ENCODE assay signal across 37 cellular contexts in genomic region chr10:25536027-25536426, GRCh38.
"Had no signal": no experiment of that assay in that cellular context is flagged by ENCODE, and none has a peak within 500 bp of the region (broad histone marks: within the 10 kb centered on the region; RNA-seq: fewer than 3 reads in every experiment).

No MANE protein-coding gene starts in this region.

- DNase-seq: activated effector memory CD4-positive, alpha-beta T cell treated with anti-CD3 and anti-CD28 coated beads, Interleukin-2, amount 50 U/mL, for 16 hours; activated effector memory CD4-positive, alpha-beta T cell treated with Interleukin-2 at 50 U/mL for 16 hours; activated gamma-delta T cell; activated gamma-delta T cell treated with Interleukin-2 at 50 U/mL for 16 hours; activated naive CD4-positive, alpha-beta T cell; activated naive CD4-positive, alpha-beta T cell treated with anti-CD3 and anti-CD28 coated beads for 36 hours; activated naive CD4-positive, alpha-beta T cell treated with anti-CD3 and anti-CD28 coated beads, Interleukin-2, amount 10 ng/mL, durations not matched to agents 7 days and 5 days; activated naive CD4-positive, alpha-beta T cell treated with anti-CD3 and anti-CD28 coated beads, Interleukin-2, amount 50 U/mL, for 16 hours; activated naive CD4-positive, alpha-beta T cell treated with Interleukin-2 at 50 U/mL for 16 hours; activated naive CD8-positive, alpha-beta T cell treated with anti-CD3 and anti-CD28 coated beads for 36 hours; activated naive CD8-positive, alpha-beta T cell treated with anti-CD3 and anti-CD28 coated beads, Interleukin-2, amount 10 ng/mL, durations not matched to agents 7 days and 5 days; activated naive CD8-positive, alpha-beta T cell treated with anti-CD3 and anti-CD28 coated beads, Interleukin-2, amount 50 U/mL, for 24 hours; activated T-cell treated with anti-CD3 and anti-CD28 coated beads, Interleukin-2, amount 50 U/mL, for 1 hour; activated T-cell treated with anti-CD3 and anti-CD28 coated beads, Interleukin-2, amount 50 U/mL, for 24 hours; activated T-cell treated with anti-CD3 and anti-CD28 coated beads, Interleukin-2, amount 50 U/mL, for 4 hours; activated T-cell treated with anti-CD3 and anti-CD28 coated beads, Interleukin-2, amount 50 U/mL, for 48 hours; activated T-cell treated with anti-CD3 and anti-CD28 coated beads, Interleukin-2, amount 50 U/mL, for 72 hours; adrenal gland; amniotic stem cell; amygdala; anterior cingulate cortex; aorta; body of pancreas; brain microvascular endothelial cell; caudate nucleus; central memory CD4-positive, alpha-beta T cell; cerebellar nuclear complex had no signal

- FAIRE-seq: astrocyte, bronchial epithelial cell had no signal

- H3K27me3 Mint-ChIP-seq: activated naive CD4-positive, alpha-beta T cell treated with anti-CD3 and anti-CD28 coated beads, Interleukin-2, amount 10 ng/mL, durations not matched to agents 7 days and 5 days; activated naive CD4-positive, alpha-beta T cell treated with anti-CD3 and anti-CD28 coated beads, Interleukin-2, amount 50 U/mL, for 24 hours; activated naive CD8-positive, alpha-beta T cell; activated naive CD8-positive, alpha-beta T cell treated with anti-CD3 and anti-CD28 coated beads for 36 hours; activated naive CD8-positive, alpha-beta T cell treated with anti-CD3 and anti-CD28 coated beads, Interleukin-2, amount 10 ng/mL, durations not matched to agents 7 days and 5 days; activated naive CD8-positive, alpha-beta T cell treated with anti-CD3 and anti-CD28 coated beads, Interleukin-2, amount 50 U/mL, for 24 hours; activated T-cell treated with anti-CD3 and anti-CD28 coated beads, Interleukin-2, amount 50 U/mL, for 24 hours; activated T-helper 17 cell treated with anti-CD3 and anti-CD28 coated beads, Interleukin-2, amount 50 U/mL, for 72 hours; brain; central memory CD8-positive, alpha-beta T cell had no signal

- ATAC-seq: activated naive CD4-positive, alpha-beta T cell treated with anti-CD3 and anti-CD28 coated beads, Interleukin-2, amount 50 U/mL, for 72 hours; activated naive CD8-positive, alpha-beta T cell treated with anti-CD3 and anti-CD28 coated beads, Interleukin-2, amount 50 U/mL, for 24 hours; activated T-cell treated with anti-CD3 and anti-CD28 coated beads, Interleukin-2, amount 50 U/mL, for 4 hours; activated T-cell treated with anti-CD3 and anti-CD28 coated beads, Interleukin-2, amount 50 U/mL, for 72 hours; activated T-helper 17 cell treated with anti-CD3 and anti-CD28 coated beads, Interleukin-2, amount 50 U/mL, for 72 hours; body of pancreas had no signal

- H3K36me3 Mint-ChIP-seq: activated naive CD4-positive, alpha-beta T cell treated with anti-CD3 and anti-CD28 coated beads, Interleukin-2, amount 10 ng/mL, durations not matched to agents 7 days and 5 days; activated naive CD4-positive, alpha-beta T cell treated with anti-CD3 and anti-CD28 coated beads, Interleukin-2, amount 50 U/mL, for 24 hours; activated naive CD4-positive, alpha-beta T cell treated with anti-CD3 and anti-CD28 coated beads, Interleukin-2, amount 50 U/mL, for 72 hours; activated naive CD8-positive, alpha-beta T cell; activated naive CD8-positive, alpha-beta T cell treated with anti-CD3 and anti-CD28 coated beads for 36 hours; activated naive CD8-positive, alpha-beta T cell treated with anti-CD3 and anti-CD28 coated beads, Interleukin-2, amount 10 ng/mL, durations not matched to agents 7 days and 5 days; brain had no signal

- H3K4me3 Mint-ChIP-seq: activated naive CD4-positive, alpha-beta T cell treated with anti-CD3 and anti-CD28 coated beads for 36 hours; activated naive CD4-positive, alpha-beta T cell treated with anti-CD3 and anti-CD28 coated beads, Interleukin-2, amount 10 ng/mL, durations not matched to agents 7 days and 5 days; activated naive CD4-positive, alpha-beta T cell treated with anti-CD3 and anti-CD28 coated beads, Interleukin-2, amount 50 U/mL, for 24 hours; activated naive CD8-positive, alpha-beta T cell; activated naive CD8-positive, alpha-beta T cell treated with anti-CD3 and anti-CD28 coated beads for 36 hours; activated naive CD8-positive, alpha-beta T cell treated with anti-CD3 and anti-CD28 coated beads, Interleukin-2, amount 10 ng/mL, durations not matched to agents 7 days and 5 days; activated naive CD8-positive, alpha-beta T cell treated with anti-CD3 and anti-CD28 coated beads, Interleukin-2, amount 50 U/mL, for 24 hours; activated T-cell treated with anti-CD3 and anti-CD28 coated beads, Interleukin-2, amount 50 U/mL, for 24 hours; activated T-cell treated with anti-CD3 and anti-CD28 coated beads, Interleukin-2, amount 50 U/mL, for 4 hours; activated T-cell treated with anti-CD3 and anti-CD28 coated beads, Interleukin-2, amount 50 U/mL, for 72 hours; activated T-helper 1 cell treated with anti-CD3 and anti-CD28 coated beads, Interleukin-12 subunit alpha, Interleukin-12 subunit beta, Interleukin-2, Interleukin-4 antibody, amounts not matched to agents 30 ng/mL and 10 ng/mL and 1 ng/mL, durations not matched to agents 14 hours and 24 hours and 36 hours; activated T-helper 17 cell treated with anti-CD3 and anti-CD28 coated beads, Interleukin-2, amount 50 U/mL, for 72 hours; brain; central memory CD8-positive, alpha-beta T cell had no signal

- H3K4me1 Mint-ChIP-seq: activated naive CD4-positive, alpha-beta T cell treated with anti-CD3 and anti-CD28 coated beads, Interleukin-2, amount 10 ng/mL, durations not matched to agents 7 days and 5 days; activated naive CD4-positive, alpha-beta T cell treated with anti-CD3 and anti-CD28 coated beads, Interleukin-2, amount 50 U/mL, for 24 hours; activated naive CD8-positive, alpha-beta T cell treated with anti-CD3 and anti-CD28 coated beads for 36 hours; activated naive CD8-positive, alpha-beta T cell treated with anti-CD3 and anti-CD28 coated beads, Interleukin-2, amount 10 ng/mL, durations not matched to agents 7 days and 5 days; activated naive CD8-positive, alpha-beta T cell treated with anti-CD3 and anti-CD28 coated beads, Interleukin-2, amount 50 U/mL, for 24 hours; activated T-helper 17 cell treated with anti-CD3 and anti-CD28 coated beads, Interleukin-2, amount 50 U/mL, for 72 hours; brain; central memory CD8-positive, alpha-beta T cell had no signal

- H3K9me3 Mint-ChIP-seq: activated naive CD8-positive, alpha-beta T cell treated with anti-CD3 and anti-CD28 coated beads, Interleukin-2, amount 10 ng/mL, durations not matched to agents 7 days and 5 days; activated naive CD8-positive, alpha-beta T cell treated with anti-CD3 and anti-CD28 coated beads, Interleukin-2, amount 50 U/mL, for 24 hours; activated T-cell treated with anti-CD3 and anti-CD28 coated beads, Interleukin-2, amount 50 U/mL, for 4 hours; activated T-helper 1 cell treated with anti-CD3 and anti-CD28 coated beads, Interleukin-12 subunit alpha, Interleukin-12 subunit beta, Interleukin-2, Interleukin-4 antibody, amounts not matched to agents 30 ng/mL and 10 ng/mL and 1 ng/mL, durations not matched to agents 14 hours and 24 hours and 36 hours; activated T-helper 2 cell treated with anti-CD3 and anti-CD28 coated beads, Interferon-gamma antibody, Interleukin-2, Interleukin-4, amounts not matched to agents 10 μg/mL and 5 μg/mL and 100 μg/mL, durations not matched to agents 14 hours and 24 hours and 36 hours had no signal

- H3K27ac Mint-ChIP-seq: activated naive CD4-positive, alpha-beta T cell treated with anti-CD3 and anti-CD28 coated beads for 36 hours; activated naive CD4-positive, alpha-beta T cell treated with anti-CD3 and anti-CD28 coated beads, Interleukin-2, amount 10 ng/mL, durations not matched to agents 7 days and 5 days; activated naive CD4-positive, alpha-beta T cell treated with anti-CD3 and anti-CD28 coated beads, Interleukin-2, amount 50 U/mL, for 24 hours; activated naive CD4-positive, alpha-beta T cell treated with anti-CD3 and anti-CD28 coated beads, Interleukin-2, amount 50 U/mL, for 72 hours; activated naive CD8-positive, alpha-beta T cell; activated naive CD8-positive, alpha-beta T cell treated with anti-CD3 and anti-CD28 coated beads for 36 hours; activated naive CD8-positive, alpha-beta T cell treated with anti-CD3 and anti-CD28 coated beads, Interleukin-2, amount 10 ng/mL, durations not matched to agents 7 days and 5 days; activated naive CD8-positive, alpha-beta T cell treated with anti-CD3 and anti-CD28 coated beads, Interleukin-2, amount 50 U/mL, for 24 hours; activated T-cell treated with anti-CD3 and anti-CD28 coated beads, Interleukin-2, amount 50 U/mL, for 24 hours; activated T-cell treated with anti-CD3 and anti-CD28 coated beads, Interleukin-2, amount 50 U/mL, for 72 hours; activated T-helper 1 cell treated with anti-CD3 and anti-CD28 coated beads, Interleukin-12 subunit alpha, Interleukin-12 subunit beta, Interleukin-2, Interleukin-4 antibody, amounts not matched to agents 30 ng/mL and 10 ng/mL and 1 ng/mL, durations not matched to agents 14 hours and 24 hours and 36 hours; activated T-helper 17 cell treated with anti-CD3 and anti-CD28 coated beads, Interleukin-2, amount 50 U/mL, for 72 hours; activated T-helper 2 cell treated with anti-CD3 and anti-CD28 coated beads, Interferon-gamma antibody, Interleukin-2, Interleukin-4, amounts not matched to agents 10 μg/mL and 5 μg/mL and 100 μg/mL, durations not matched to agents 14 hours and 24 hours and 36 hours had no signal
